ENCODE assay signal across 2 cellular contexts in the genomic region with DNA sequence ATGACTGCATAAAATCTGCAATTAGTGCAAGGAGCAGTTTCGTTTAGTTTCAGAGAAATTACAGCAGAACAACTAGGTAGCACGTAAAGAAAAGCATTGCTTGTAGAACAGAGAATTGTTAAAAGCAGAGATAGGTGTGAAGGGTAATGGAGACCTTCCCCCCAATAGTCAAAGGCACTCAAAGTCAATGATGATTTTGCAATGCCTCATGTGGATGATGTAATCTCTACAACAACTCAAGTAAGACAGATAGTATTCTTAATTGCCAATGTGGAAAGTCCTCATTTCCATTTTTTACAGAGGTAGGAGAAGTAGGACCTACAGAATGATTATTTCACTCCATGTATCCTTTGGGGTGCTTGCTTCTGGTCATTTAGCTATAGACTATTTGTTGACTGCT.
TF ChIP-seq lines count a peak whose summit lies in the region.

No MANE protein-coding gene starts in this region.

TF ChIP-seq in HepG2, 621 proteins besides CTCF, POLR2A, EP300 and RAD21 (continued from another document):
- peak; percentile 57; the same call in 1 of the 2 replicates for TF ChIP-seq CEBPB (IDR thresholded peaks at IDR 0.05; ENCODE audit: borderline replicate concordance, low read depth, low read length)
TF ChIP-seq in HepG2: peak in this region for 2.

TF ChIP-seq in Ishikawa, 13 proteins besides CTCF, POLR2A, EP300 and RAD21 (continued from another document):
- TF ChIP-seq NFIC (IDR thresholded peaks at IDR 0.05) (no peak), ZBTB7A (IDR thresholded peaks at IDR 0.05; ENCODE audit: low read depth) (no peak)
